In genomic region chr5:132987531-132988408, GRCh38 we compare ENCODE assay signal across 16 cellular contexts.
"Had no signal": no experiment of that assay in that cellular context is flagged by ENCODE, and none has a peak within 500 bp of the region (broad histone marks: within the 10 kb centered on the region; RNA-seq: fewer than 3 reads in every experiment).

No MANE protein-coding gene starts in this region.

- H3K9ac ChIP-seq: parathyroid adenoma had no signal

- H3K4me1 ChIP-seq: esophagus squamous epithelium, foreskin keratinocyte, parathyroid adenoma had no signal

- H3K27ac Mint-ChIP-seq: activated naive CD8-positive, alpha-beta T cell; brain; stimulated activated memory B cell treated with anti-CD40 and anti-IgM and Interleukin-4, amounts not matched to agents 10 μg/mL and 1 μg/mL and 100 μg/mL, for 72 hours had no signal

- DNase-seq: activated T-cell treated with anti-CD3 and anti-CD28 coated beads, Interleukin-2, amount 50 U/mL, for 1 hour; amygdala; cerebellar nuclear complex; dorsolateral prefrontal cortex; esophagus squamous epithelium; foreskin keratinocyte; left ventricle myocardium superior; retina had no signal

- H3K4me3 ChIP-seq: dorsolateral prefrontal cortex, esophagus squamous epithelium, skin epidermis had no signal

- H3K27me3 ChIP-seq: dorsolateral prefrontal cortex, esophagus squamous epithelium, foreskin keratinocyte had no signal

- H2AFZ ChIP-seq: parathyroid adenoma had no signal

- H3K36me3 ChIP-seq: esophagus squamous epithelium had no signal

- H3K9me3 ChIP-seq: esophagus squamous epithelium had no signal

- H3K9me3 Mint-ChIP-seq: stimulated activated memory B cell treated with anti-CD40 and anti-IgM and Interleukin-4, amounts not matched to agents 10 μg/mL and 1 μg/mL and 100 μg/mL, for 72 hours had no signal

- H3K4me1 Mint-ChIP-seq: brain; neural crest cell; stimulated activated memory B cell treated with anti-CD40 and anti-IgM and Interleukin-4, amounts not matched to agents 10 μg/mL and 1 μg/mL and 100 μg/mL, for 72 hours had no signal

- H3K4me3 Mint-ChIP-seq: activated naive CD8-positive, alpha-beta T cell; neural crest cell; stimulated activated memory B cell treated with anti-CD40 and anti-IgM and Interleukin-4, amounts not matched to agents 10 μg/mL and 1 μg/mL and 100 μg/mL, for 72 hours had no signal

- H3K27ac ChIP-seq: dorsolateral prefrontal cortex, esophagus squamous epithelium, foreskin keratinocyte, parathyroid adenoma, skin epidermis had no signal

- H3K27me3 Mint-ChIP-seq: brain; stimulated activated memory B cell treated with anti-CD40 and anti-IgM and Interleukin-4, amounts not matched to agents 10 μg/mL and 1 μg/mL and 100 μg/mL, for 72 hours had no signal

- ATAC-seq: activated CD4-positive, CD25-positive, alpha-beta regulatory T cell treated with anti-CD3 and anti-CD28 coated beads, Interleukin-2, amount 50 U/mL, for 24 hours; foreskin keratinocyte; left ventricle myocardium superior; stimulated activated memory B cell treated with anti-CD40 and anti-IgM and Interleukin-4, amounts not matched to agents 10 μg/mL and 1 μg/mL and 100 μg/mL, for 72 hours had no signal

- H3K79me2 ChIP-seq: parathyroid adenoma had no signal

- H3K36me3 Mint-ChIP-seq: activated naive CD8-positive, alpha-beta T cell; brain; stimulated activated memory B cell treated with anti-CD40 and anti-IgM and Interleukin-4, amounts not matched to agents 10 μg/mL and 1 μg/mL and 100 μg/mL, for 72 hours had no signal

- FAIRE-seq: keratinocyte had no signal
